Comparison of ENCODE assay signal across 24 cellular contexts in genomic region chr6:170192905-170193304, GRCh38.
"Had no signal": no experiment of that assay in that cellular context is flagged by ENCODE, and none has a peak within 500 bp of the region (broad histone marks: within the 10 kb centered on the region; RNA-seq: fewer than 3 reads in every experiment).

No MANE protein-coding gene starts in this region.

- H3K36me3 Mint-ChIP-seq: neural progenitor cell had no signal

- H3K4me1 Mint-ChIP-seq: activated naive CD4-positive, alpha-beta T cell treated with anti-CD3 and anti-CD28 coated beads, Interleukin-2, amount 50 U/mL, for 24 hours; central memory CD8-positive, alpha-beta T cell; neural progenitor cell had no signal

- H3K27me3 Mint-ChIP-seq: activated naive CD8-positive, alpha-beta T cell treated with anti-CD3 and anti-CD28 coated beads, Interleukin-2, amount 50 U/mL, for 24 hours had no signal

- H3K4me3 Mint-ChIP-seq: activated naive CD4-positive, alpha-beta T cell treated with anti-CD3 and anti-CD28 coated beads, Interleukin-2, amount 50 U/mL, for 24 hours; activated naive CD8-positive, alpha-beta T cell treated with anti-CD3 and anti-CD28 coated beads, Interleukin-2, amount 50 U/mL, for 24 hours; activated T-helper 1 cell treated with anti-CD3 and anti-CD28 coated beads, Interleukin-12 subunit alpha, Interleukin-12 subunit beta, Interleukin-2, Interleukin-4 antibody, amounts not matched to agents 30 ng/mL and 10 ng/mL and 1 ng/mL, durations not matched to agents 14 hours and 24 hours and 36 hours; central memory CD8-positive, alpha-beta T cell; dendritic cell treated with granulocyte-macrophage colony-stimulating factor and Interleukin-4, amounts not matched to agents 40 ng/mL and 50 ng/mL, for 4 days; natural killer cell; neural progenitor cell had no signal

- DNase-seq: activated CD4-positive, alpha-beta T cell treated with anti-CD3 and anti-CD28 coated beads for 4 hours; activated CD4-positive, alpha-beta T cell treated with anti-CD3 and anti-CD28 coated beads, Interleukin-2, amount 50 U/mL, for 4 hours; activated CD8-positive, alpha-beta memory T cell treated with anti-CD3 and anti-CD28 coated beads, Interleukin-2, amount 50 U/mL, for 4 hours; activated effector memory CD4-positive, alpha-beta T cell treated with anti-CD3 and anti-CD28 coated beads, Interleukin-2, amount 50 U/mL, for 16 hours; activated naive CD8-positive, alpha-beta T cell treated with anti-CD3 and anti-CD28 coated beads, Interleukin-2, amount 50 U/mL, for 24 hours; activated T-cell treated with anti-CD3 and anti-CD28 coated beads, Interleukin-2, amount 50 U/mL, for 1 hour; amygdala; effector CD4-positive, alpha-beta T cell; foreskin keratinocyte; left lung; lower lobe of right lung; mesenchymal stem cell; natural killer cell; occipital lobe; right lobe of liver; stimulated activated CD4-positive, alpha-beta T cell treated with anti-CD3 and anti-CD28 coated beads, Interleukin-4, amount 100 ng/mL, for 1 hour; stimulated activated naive CD8-positive, alpha-beta T cell treated with anti-CD3 and anti-CD28 coated beads, Interleukin-15, Interleukin-2, amounts not matched to agents 100 U/mL and 50 U/mL, for 24 hours; testis; transverse colon had no signal

- ATAC-seq: activated naive CD8-positive, alpha-beta T cell treated with anti-CD3 and anti-CD28 coated beads, Interleukin-2, amount 50 U/mL, for 24 hours; foreskin keratinocyte; left lung; lower lobe of right lung; stimulated activated naive CD8-positive, alpha-beta T cell treated with anti-CD3 and anti-CD28 coated beads, Interleukin-15, Interleukin-2, amounts not matched to agents 100 U/mL and 50 U/mL, for 24 hours had no signal

- H3K27ac Mint-ChIP-seq: activated naive CD4-positive, alpha-beta T cell treated with anti-CD3 and anti-CD28 coated beads, Interleukin-2, amount 50 U/mL, for 24 hours; activated naive CD8-positive, alpha-beta T cell treated with anti-CD3 and anti-CD28 coated beads, Interleukin-2, amount 50 U/mL, for 24 hours; activated T-helper 1 cell treated with anti-CD3 and anti-CD28 coated beads, Interleukin-12 subunit alpha, Interleukin-12 subunit beta, Interleukin-2, Interleukin-4 antibody, amounts not matched to agents 30 ng/mL and 10 ng/mL and 1 ng/mL, durations not matched to agents 14 hours and 24 hours and 36 hours; dendritic cell treated with granulocyte-macrophage colony-stimulating factor and Interleukin-4, amounts not matched to agents 40 ng/mL and 50 ng/mL, for 4 days; natural killer cell; neural progenitor cell had no signal
